Comparison of ENCODE assay signal across 15 cellular contexts in genomic region chr7:20269726-20270125, GRCh38. TPM values are rescaled to one million over a fixed set of nuclear protein-coding genes. Genes with fewer than 3 reads are reported as not detected.
DNase-seq lines count a peak whose midpoint lies in the region; ATAC-seq and TF ChIP-seq lines count a peak whose summit lies in the region.
"Had no signal": no experiment of that assay in that cellular context is flagged by ENCODE, and none has a peak within 500 bp of the region (broad histone marks: within the 10 kb centered on the region; RNA-seq: fewer than 3 reads in every experiment).

No MANE protein-coding gene starts in this region.

- H3K36me3 Mint-ChIP-seq in effector memory CD8-positive, alpha-beta T cell (ENCODE audit: insufficient read depth): peaks cover 3% of the 10 kb centered on the region
- H3K36me3 Mint-ChIP-seq: activated CD4-positive, alpha-beta memory T cell treated with anti-CD3 and anti-CD28 coated beads for 36 hours had no signal

- peaks cover 0 to 1% of the 10 kb centered on the region in 2 donors for H3K9me3 Mint-ChIP-seq in effector memory CD8-positive, alpha-beta T cell
- H3K9me3 Mint-ChIP-seq: activated CD4-positive, alpha-beta memory T cell treated with anti-CD3 and anti-CD28 coated beads for 36 hours had no signal

- H3K4ac ChIP-seq in IMR-90 (ENCODE audit: low read depth, low read length): no peak overlapping the region

- H3K27me3 Mint-ChIP-seq in effector memory CD8-positive, alpha-beta T cell: no peaks in the 10 kb centered on the region
- H3K27me3 Mint-ChIP-seq: activated CD4-positive, alpha-beta memory T cell treated with anti-CD3 and anti-CD28 coated beads for 36 hours; B cell had no signal

- peak overlapping the region; percentile 74; the same call in 1 of the 2 replicates for H2AK5ac ChIP-seq in IMR-90 (ENCODE audit: low read depth, low read length)

- intact Hi-C loops in IMR-90 (cut with micrococcal nuclease): loop anchor here (5.0 kb wide), 1 partner anchor 37 kb away; no protein-coding TSS in a partner anchor

- no TSS peak for BruUV-seq in IMR-90 (replicated peaks; lab: Mats Ljungman, UMichigan)

- peak overlapping the region; percentile 44 for H2BK5ac ChIP-seq in IMR-90 (ENCODE audit: low read depth, low read length, poor library complexity, severe bottlenecking)

- H4K5ac ChIP-seq in IMR-90 (ENCODE audit: low read depth, low read length): peak overlapping the region; percentile 42; the same call in 1 of the 2 replicates

- H3K27ac Mint-ChIP-seq in effector memory CD8-positive, alpha-beta T cell: no peak overlapping the region
- H3K27ac Mint-ChIP-seq: activated CD4-positive, alpha-beta memory T cell treated with anti-CD3 and anti-CD28 coated beads for 36 hours; B cell had no signal

- H3K79me1 ChIP-seq in IMR-90 (ENCODE audit: low read depth in 1 of 2, low read length in 2 of 2): no peaks in the 10 kb centered on the region

- no peaks in the 10 kb centered on the region for H4K20me1 ChIP-seq in IMR-90 (ENCODE audit: insufficient read depth, low read length)

- H3K27ac ChIP-seq in IMR-90 (ENCODE audit: insufficient read depth, low read length) (no peak overlapping the region), coronary artery (peak overlapping the region; percentile 42 to 77)
- H3K27ac ChIP-seq: PC-9, SJSA1 had no signal

- peak overlapping the region; percentile 57; the same call in 1 of the 2 replicates for H2BK20ac ChIP-seq in IMR-90 (ENCODE audit: low read depth, low read length)

- H3K9ac ChIP-seq in IMR-90 (ENCODE audit: low read depth, low read length): no peak overlapping the region

- TF ChIP-seq POLR2A in IMR-90 (IDR thresholded peaks at IDR 0.05; ENCODE audit: low read depth, low read length): no peak

- DNase-seq in AG10803 (ENCODE audit: low read depth): peak; percentile 56
- peak; percentile 33 for DNase-seq in IMR-90
- DNase-seq in coronary artery (ENCODE audit: low spot score): no peak
- DNase-seq in omental fat pad (ENCODE audit: low spot score): no peak
- no peak for DNase-seq in NCI-H2196 (lab: John Stamatoyannopoulos, UW; ENCODE audit: unreplicated experiment)
- no peak for DNase-seq in NCI-H774 (lab: John Stamatoyannopoulos, UW)
- DNase-seq in effector memory CD8-positive, alpha-beta T cell: no peak
- DNase-seq: activated CD4-positive, alpha-beta memory T cell treated with anti-CD3 and anti-CD28 coated beads for 36 hours; activated naive CD4-positive, alpha-beta T cell; mucosa of descending colon; NCI-H1694; PC-9 had no signal

- in situ Hi-C loops in IMR-90 (cut with MboI; ENCODE audit: low sequenced_read_pairs): no loop called here

- peak overlapping the region; percentile 81; the same call in 1 of the 2 replicates for H3K18ac ChIP-seq in IMR-90 (ENCODE audit: low read depth, low read length)

- H2AFZ ChIP-seq in IMR-90 (replicated peaks; ENCODE audit: low read length, poor library complexity): no peak overlapping the region

- dilution Hi-C loops in IMR-90 (cut with HindIII; ENCODE audit: low sequenced_read_pairs, unreplicated experiment): no loop called here

- H2AK9ac ChIP-seq in IMR-90 (replicated peaks; ENCODE audit: low read depth, low read length, poor library complexity): no peak overlapping the region

- no peak overlapping the region for H2BK15ac ChIP-seq in IMR-90 (ENCODE audit: low read depth, low read length)

- POLR2A ChIA-PET in IMR-90 (lab: Charles Lee; ENCODE audit: unreplicated experiment): no interaction called here

- no peak overlapping the region for H4K91ac ChIP-seq in IMR-90 (ENCODE audit: insufficient read depth, low read depth, low read length)

- H3K56ac ChIP-seq in IMR-90 (ENCODE audit: extremely low read depth, insufficient read depth, low read length): no peak overlapping the region

- H2BK120ac ChIP-seq in IMR-90 (ENCODE audit: low read depth, low read length): peak overlapping the region; percentile 72; the same call in 1 of the 2 replicates

- H4K8ac ChIP-seq in IMR-90 (ENCODE audit: low read depth in 2 of 2, low read length in 2 of 2): peak overlapping the region in 1 of 2 experiments; percentile 41; a peak in 1 of 4 replicates

- peaks cover 4% of the 10 kb centered on the region for H3K4me1 ChIP-seq in IMR-90 (ENCODE audit: control insufficient read depth, insufficient read depth, low read length)

- ATAC-seq in IMR-90 (ENCODE audit: low read depth) (no peak), omental fat pad (ENCODE audit: low FRiP score) (peak; percentile 28)
- ATAC-seq in effector memory CD8-positive, alpha-beta T cell (replicated peaks): no peak
- ATAC-seq: left lobe of liver, mucosa of descending colon had no signal

- no peak for TF ChIP-seq RAD21 in IMR-90 (IDR thresholded peaks at IDR 0.05; ENCODE audit: low read length)

- H3K27me3 ChIP-seq in IMR-90 (ENCODE audit: control insufficient read depth, insufficient read depth, low read length): no peaks in the 10 kb centered on the region
- H3K27me3 ChIP-seq: SJSA1 had no signal

- no peaks in the 10 kb centered on the region for H3K9me1 ChIP-seq in IMR-90 (ENCODE audit: insufficient read depth, low read length)

- H3K4me3 Mint-ChIP-seq in effector memory CD8-positive, alpha-beta T cell: no peak overlapping the region
- H3K4me3 Mint-ChIP-seq: activated CD4-positive, alpha-beta memory T cell treated with anti-CD3 and anti-CD28 coated beads for 36 hours; B cell had no signal

- no peaks in the 10 kb centered on the region for H3K9me3 ChIP-seq in IMR-90 (ENCODE audit: control insufficient read depth, insufficient read depth, low read length)
- H3K9me3 ChIP-seq: mucosa of descending colon, SJSA1 had no signal

- CTCF ChIA-PET in IMR-90 (lab: Yijun Ruan, JAX): no interaction called here

- no peaks in the 10 kb centered on the region for H3K36me3 ChIP-seq in IMR-90 (ENCODE audit: control insufficient read depth, insufficient read depth, low read length)
- H3K36me3 ChIP-seq: SJSA1 had no signal

- TF ChIP-seq CTCF in AG10803 (conservative IDR thresholded peaks at IDR 0.05; ENCODE audit: low read length) (no peak), IMR-90 (conservative IDR thresholded peaks at IDR 0.05; ENCODE audit: low read depth, low read length) (no peak), coronary artery (IDR thresholded peaks at IDR 0.05) (no peak), omental fat pad (IDR thresholded peaks at IDR 0.05) (no peak)

- no peak overlapping the region for H3K4me3 ChIP-seq in AG10803 (ENCODE audit: low read length)
- no peak overlapping the region for H3K4me3 ChIP-seq in IMR-90 (ENCODE audit: insufficient read depth, low read depth, low read length)
- H3K4me3 ChIP-seq in coronary artery: no peak overlapping the region
- H3K4me3 ChIP-seq: mucosa of descending colon, PC-9, SJSA1 had no signal

- no peak overlapping the region for H3K4me2 ChIP-seq in IMR-90 (ENCODE audit: low read depth, low read length)
- H3K4me2 ChIP-seq: PC-9 had no signal

- H3K4me1 Mint-ChIP-seq in effector memory CD8-positive, alpha-beta T cell (ENCODE audit: low read depth in 2 of 2): no peaks in the 10 kb centered on the region

- peak overlapping the region; percentile 64 for H3K14ac ChIP-seq in IMR-90 (replicated peaks; ENCODE audit: low read depth, low read length)

- peak overlapping the region; percentile 24; the same call in 1 of the 2 replicates for H3K23ac ChIP-seq in IMR-90 (ENCODE audit: low read depth, low read length)

TF ChIP-seq in IMR-90, 13 proteins besides CTCF, POLR2A, EP300 and RAD21:
- no peak for TF ChIP-seq MXI1 (IDR thresholded peaks at IDR 0.05; ENCODE audit: borderline replicate concordance, low read depth, low read length)
- TF ChIP-seq SMC3 (IDR thresholded peaks at IDR 0.05; ENCODE audit: low read depth, low read length): no peak
- no peak for TF ChIP-seq ELK1 (IDR thresholded peaks at IDR 0.05; ENCODE audit: borderline replicate concordance, low read depth, low read length)
- no peak for TF ChIP-seq RCOR1 (IDR thresholded peaks at IDR 0.05; ENCODE audit: insufficient replicate concordance, low read length)
- no peak for TF ChIP-seq CHD1 (IDR thresholded peaks at IDR 0.05; ENCODE audit: low read depth, low read length)
- TF ChIP-seq MAZ (IDR thresholded peaks at IDR 0.05; ENCODE audit: borderline replicate concordance, low read depth, low read length): no peak
- TF ChIP-seq BHLHE40 (IDR thresholded peaks at IDR 0.05; ENCODE audit: low read depth, low read length): no peak
- no peak for TF ChIP-seq USF2 (IDR thresholded peaks at IDR 0.05; ENCODE audit: low read depth, low read length)
- no peak for TF ChIP-seq MAFK (IDR thresholded peaks at IDR 0.05; ENCODE audit: low read depth, low read length)
- no peak for TF ChIP-seq FOS (IDR thresholded peaks at IDR 0.05; ENCODE audit: low read depth, low read length)
- no peak for TF ChIP-seq NFE2L2 (IDR thresholded peaks at IDR 0.05; ENCODE audit: low read depth, low read length)
- no peak for TF ChIP-seq RFX5 (IDR thresholded peaks at IDR 0.05; ENCODE audit: low read depth, low read length)
- no peak for TF ChIP-seq CEBPB (IDR thresholded peaks at IDR 0.05; ENCODE audit: low read depth, low read length)

RNA-seq across cellular contexts. Expression of gene MACC1, which starts 52.5 kb away (rescaled TPM):
- total RNA-seq in IMR-90 (2012; rRNA removed) (under 0.01 TPM in 2 replicates), omental fat pad (1 to 10 TPM in 3 of 4 donors, under 1 TPM in 1; 0.46 to 5.8 (median 3.2) TPM)
- not detected in 2 replicates for polyA plus RNA-seq in IMR-90 (2012; rRNA removed)
- not detected in 2 replicates for polyA plus RNA-seq in IMR-90 (2012; cell fraction: cytosol; rRNA removed)
- polyA plus RNA-seq in IMR-90 (2012; cell fraction: nucleus; rRNA removed; ENCODE audit: low replicate concordance): 0.01 TPM in 1 of 2 replicates, not detected in the other
- total RNA-seq: SJSA1 had no signal

Comparison
In these comparisons a context has a peak if more than half of its experiments do, and no peak if none do; other contexts are left out.
1. DNase-seq: peak in AG10803 (single experiment) and IMR-90 (single experiment); none in coronary artery (single experiment), omental fat pad (single experiment), NCI-H2196 (single experiment), NCI-H774 (single experiment) and effector memory CD8-positive, alpha-beta T cell (0 of 3).